17 cellular contexts compared by ENCODE assay signal in the genomic region with DNA sequence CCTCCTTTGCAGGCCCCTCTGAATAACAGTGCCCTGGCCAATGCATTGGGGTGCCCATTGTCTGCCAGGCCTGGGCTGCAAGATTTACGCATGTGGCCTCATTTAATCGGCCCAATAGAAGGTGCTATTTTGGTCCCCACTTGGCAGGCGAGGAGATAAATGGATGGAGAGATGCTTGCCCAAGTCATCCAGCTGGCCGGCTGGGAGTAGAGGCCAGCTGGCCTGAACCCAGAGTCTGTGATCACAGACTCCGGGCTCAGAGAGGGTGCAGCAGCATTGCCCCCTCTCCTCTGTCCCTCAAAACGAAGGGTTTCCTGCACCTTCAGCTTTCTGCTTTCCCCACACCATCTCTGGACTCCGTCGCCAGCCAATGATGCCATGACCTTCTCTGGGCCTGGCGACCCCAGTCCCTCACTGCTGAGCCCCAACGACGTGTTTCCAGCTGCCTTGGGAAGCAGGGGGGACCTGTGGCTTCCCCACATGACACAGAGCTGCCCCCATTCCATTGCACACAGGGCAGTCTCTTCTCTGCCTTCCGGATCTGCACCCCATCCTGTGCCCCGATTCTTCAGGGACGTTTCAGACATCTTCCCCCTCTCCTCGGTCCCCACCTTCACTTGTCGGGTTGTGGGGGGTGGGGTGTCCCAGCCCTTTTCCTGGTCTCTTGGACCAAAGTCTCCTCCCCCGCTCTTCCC. TPM values are rescaled to one million over a fixed set of nuclear protein-coding genes. Genes with fewer than 3 reads are reported as not detected.
DNase-seq lines count a peak whose midpoint lies in the region; ATAC-seq and TF ChIP-seq lines count a peak whose summit lies in the region.
"Had no signal": no experiment of that assay in that cellular context is flagged by ENCODE, and none has a peak within 500 bp of the region (broad histone marks: within the 10 kb centered on the region; RNA-seq: fewer than 3 reads in every experiment).

No MANE protein-coding gene starts in this region.

- H3K36me3 Mint-ChIP-seq in CD4-positive, CD25-positive, alpha-beta regulatory T cell = no peaks in the 10 kb centered on the region
- H3K36me3 Mint-ChIP-seq in glutamatergic neuron (ENCODE audit: unreplicated experiment) = no peaks in the 10 kb centered on the region
- H3K36me3 Mint-ChIP-seq: activated CD4-positive, alpha-beta memory T cell treated with anti-CD3 and anti-CD28 coated beads for 36 hours had no signal

- H3K4me1 Mint-ChIP-seq in CD4-positive, CD25-positive, alpha-beta regulatory T cell = peaks cover 0 to 6% (median 3%) of the 10 kb centered on the region in 4 donors
- peaks cover 49% of the 10 kb centered on the region for H3K4me1 Mint-ChIP-seq in glutamatergic neuron (ENCODE audit: low read depth, unreplicated experiment)

- H2AFZ ChIP-seq in Karpas-422 (ENCODE audit: low read length) = no peak overlapping the region

- H3K4me3 ChIP-seq in CD4-positive, CD25-positive, alpha-beta regulatory T cell (ENCODE audit: low read depth, low read length) = no peak overlapping the region
- H3K4me3 ChIP-seq in adrenal gland = no peak overlapping the region
- no peak overlapping the region for H3K4me3 ChIP-seq in Karpas-422 (ENCODE audit: low read length)
- H3K4me3 ChIP-seq: cardiac muscle cell had no signal

- H3K27ac ChIP-seq in CD4-positive, CD25-positive, alpha-beta regulatory T cell (ENCODE audit: insufficient read depth, low read length, poor library complexity, severe bottlenecking) = no peak overlapping the region
- H3K27ac ChIP-seq in adrenal gland = peak overlapping the region in 2 of 5 donors; percentile 26 to 74
- H3K27ac ChIP-seq in Karpas-422 (ENCODE audit: low read length) = no peak overlapping the region
- H3K27ac ChIP-seq: cardiac muscle cell had no signal

- H3K4me1 ChIP-seq in CD4-positive, CD25-positive, alpha-beta regulatory T cell (ENCODE audit: control insufficient read depth, insufficient read depth, low read length, poor library complexity, severe bottlenecking) = no peaks in the 10 kb centered on the region
- peaks cover 25 to 43% of the 10 kb centered on the region in 2 donors for H3K4me1 ChIP-seq in adrenal gland (replicated peaks in 1 of 2)
- no peaks in the 10 kb centered on the region for H3K4me1 ChIP-seq in Karpas-422 (ENCODE audit: low read length)

- 48 to 66% (median 61%) methylated on average over 14 to 17 of the region's 17 CpGs for WGBS in adrenal gland, 4 donors

- TF ChIP-seq CTCF in adrenal gland (IDR thresholded peaks at IDR 0.05) (no peak), glutamatergic neuron (IDR thresholded peaks at IDR 0.05; ENCODE audit: partially characterized antibody, unreplicated experiment) (no peak)

- no peak overlapping the region for H3K4me3 Mint-ChIP-seq in CD4-positive, CD25-positive, alpha-beta regulatory T cell
- no peak overlapping the region for H3K4me3 Mint-ChIP-seq in glutamatergic neuron (ENCODE audit: unreplicated experiment)
- H3K4me3 Mint-ChIP-seq: activated CD4-positive, alpha-beta memory T cell treated with anti-CD3 and anti-CD28 coated beads for 36 hours had no signal

- intact Hi-C loops in adrenal gland (cut with DNase I) = no loop called here

- ATAC-seq in CD4-positive, CD25-positive, alpha-beta regulatory T cell (ENCODE audit: low read depth in 2 of 2) = no peak
- ATAC-seq in esophagus mucosa = no peak

- H3K9me3 ChIP-seq in CD4-positive, CD25-positive, alpha-beta regulatory T cell (ENCODE audit: control insufficient read depth in 2 of 2, low read length in 2 of 2) = no peaks in the 10 kb centered on the region
- no peaks in the 10 kb centered on the region for H3K9me3 ChIP-seq in adrenal gland (replicated peaks in 1 of 3)
- no peaks in the 10 kb centered on the region for H3K9me3 ChIP-seq in Karpas-422 (ENCODE audit: low read length)

- no peak for TF ChIP-seq POLR2A in adrenal gland (IDR thresholded peaks at IDR 0.05)

- no peaks in the 10 kb centered on the region for H3K9me3 Mint-ChIP-seq in CD4-positive, CD25-positive, alpha-beta regulatory T cell
- H3K9me3 Mint-ChIP-seq in glutamatergic neuron (ENCODE audit: unreplicated experiment) = peaks cover 11% of the 10 kb centered on the region
- H3K9me3 Mint-ChIP-seq: activated CD4-positive, alpha-beta memory T cell treated with anti-CD3 and anti-CD28 coated beads for 36 hours had no signal

- no peak for DNase-seq in CD4-positive, CD25-positive, alpha-beta regulatory T cell
- DNase-seq in adrenal gland = peak; percentile 34 to 87 (median 79)
- no peak for DNase-seq in glutamatergic neuron
- DNase-seq in pons (ENCODE audit: low spot score) = peak; percentile 94
- no peak for DNase-seq in stimulated activated CD4-positive, alpha-beta T cell treated with anti-CD3 and anti-CD28 coated beads, Interleukin-2, amount 100 ng/mL, for 24 hours
- DNase-seq in Karpas-422 = no peak
- DNase-seq in H4 (ENCODE audit: low spot score) = no peak
- DNase-seq: activated CD4-positive, alpha-beta memory T cell treated with anti-CD3 and anti-CD28 coated beads for 36 hours; activated effector memory CD4-positive, alpha-beta T cell treated with Interleukin-2 at 50 U/mL for 16 hours; NCI-H1417; NCI-H510A treated with DMSO at 0.1 percent for 48 hours; SHP77 treated with DMSO at 0.1 percent for 48 hours; stimulated activated CD8-positive, alpha-beta memory T cell treated with anti-CD3 and anti-CD28 coated beads, Interleukin-4, amount 100 ng/mL, for 48 hours; T1000 had no signal

- no peaks in the 10 kb centered on the region for H4K20me1 ChIP-seq in Karpas-422 (ENCODE audit: insufficient read depth, low read depth, low read length)

- peaks cover 29% of the 10 kb centered on the region for H3K27me3 Mint-ChIP-seq in CD4-positive, CD25-positive, alpha-beta regulatory T cell
- peaks cover 19% of the 10 kb centered on the region for H3K27me3 Mint-ChIP-seq in glutamatergic neuron (ENCODE audit: unreplicated experiment)

- no peaks in the 10 kb centered on the region for H3K9me2 ChIP-seq in Karpas-422 (replicated peaks; ENCODE audit: insufficient read depth, low read length)

- H3K36me3 ChIP-seq in CD4-positive, CD25-positive, alpha-beta regulatory T cell (ENCODE audit: control insufficient read depth, insufficient read depth, low read length) = no peaks in the 10 kb centered on the region
- H3K36me3 ChIP-seq in adrenal gland (replicated peaks in 1 of 2) = no peaks in the 10 kb centered on the region
- H3K36me3 ChIP-seq in Karpas-422 (ENCODE audit: insufficient read depth, low read length) = no peaks in the 10 kb centered on the region
- H3K36me3 ChIP-seq: cardiac muscle cell had no signal

- no peak overlapping the region for H3K9ac ChIP-seq in Karpas-422 (ENCODE audit: low read length)

- H3K27ac Mint-ChIP-seq in CD4-positive, CD25-positive, alpha-beta regulatory T cell = peak overlapping the region in 2 of 3 donors; percentile 41 to 59
- H3K27ac Mint-ChIP-seq in glutamatergic neuron (ENCODE audit: unreplicated experiment) = peak overlapping the region; percentile 30
- H3K27ac Mint-ChIP-seq: activated CD4-positive, alpha-beta memory T cell treated with anti-CD3 and anti-CD28 coated beads for 36 hours had no signal

- no peaks in the 10 kb centered on the region for H3K27me3 ChIP-seq in CD4-positive, CD25-positive, alpha-beta regulatory T cell (ENCODE audit: control insufficient read depth, insufficient read depth, low read length)
- H3K27me3 ChIP-seq in adrenal gland (no peaks in the 10 kb centered on the region), Karpas-422 (ENCODE audit: low read length) (no peaks in the 10 kb centered on the region)
- H3K27me3 ChIP-seq: cardiac muscle cell had no signal

- no peak overlapping the region for H3K4me2 ChIP-seq in Karpas-422 (ENCODE audit: low read depth, low read length, poor library complexity, severe bottlenecking)

- no peaks in the 10 kb centered on the region for H3K79me2 ChIP-seq in Karpas-422 (ENCODE audit: low read length)

RNA-seq across cellular contexts. Expression of a gene that starts 3.5 kb away (rescaled TPM):
- 1.2 TPM for total RNA-seq in CD4-positive, CD25-positive, alpha-beta regulatory T cell
- under 1 TPM in 3 of 4 donors, not detected in 1; 0.16 to 0.48 (median 0.33) TPM for polyA plus RNA-seq in CD4-positive, CD25-positive, alpha-beta regulatory T cell
- total RNA-seq in adrenal gland (10 to 100 TPM; 14.4 to 69.9 (median 44.5) TPM), glutamatergic neuron (ENCODE audit: unreplicated experiment) (116 TPM), esophagus mucosa (93.7 TPM)
- 10 to 100 TPM; 14.7 to 45.0 (median 19.8) TPM for polyA plus RNA-seq in adrenal gland
- not detected in 2 replicates for total RNA-seq in Karpas-422 (2014; rRNA removed; shearing (Covaris generic); ENCODE audit: low replicate concordance)
- 1.2 and 1.3 TPM in 2 replicates for total RNA-seq in H4 (2014; rRNA removed; shearing (Covaris generic))
- total RNA-seq: cardiac muscle cell had no signal

RNA-seq across cellular contexts. Expression of a gene that starts 43.2 kb away (rescaled TPM):
- total RNA-seq in CD4-positive, CD25-positive, alpha-beta regulatory T cell = 0.32 TPM
- polyA plus RNA-seq in CD4-positive, CD25-positive, alpha-beta regulatory T cell = not detected
- total RNA-seq in adrenal gland = 1 to 10 TPM in 1 of 8 donors, under 1 TPM in 4, not detected in 3; 0.14 to 1.5 (median 0.50) TPM
- 1 to 10 TPM in 1 of 3 donors, under 1 TPM in 2; 0.20 to 2.0 (median 0.40) TPM for polyA plus RNA-seq in adrenal gland
- total RNA-seq in glutamatergic neuron (ENCODE audit: unreplicated experiment) = not detected
- total RNA-seq in Karpas-422 (2014; rRNA removed; shearing (Covaris generic); ENCODE audit: low replicate concordance) = not detected in 2 replicates
- 0.84 TPM for total RNA-seq in esophagus mucosa
- total RNA-seq in H4 (2014; rRNA removed; shearing (Covaris generic)) = not detected in 2 replicates
- total RNA-seq: activated CD4-positive, alpha-beta memory T cell treated with anti-CD3 and anti-CD28 coated beads for 36 hours; cardiac muscle cell had no signal
- polyA plus RNA-seq: BJ, cardiac muscle cell had no signal

Comparison
In these comparisons a context has a peak if more than half of its experiments do, and no peak if none do; other contexts are left out.
1. DNase-seq: peak in adrenal gland (7 of 7) and pons (single experiment); none in CD4-positive, CD25-positive, alpha-beta regulatory T cell (0 of 3), glutamatergic neuron (single experiment), stimulated activated CD4-positive, alpha-beta T cell treated with anti-CD3 and anti-CD28 coated beads, Interleukin-2, amount 100 ng/mL, for 24 hours (0 of 2), Karpas-422 (single experiment) and H4 (single experiment).